In genomic region chr3:24344784-24345439, GRCh38 we compare ENCODE assay signal across 25 cellular contexts.
DNase-seq lines count a peak whose midpoint lies in the region; ATAC-seq and TF ChIP-seq lines count a peak whose summit lies in the region.
"Had no signal": no experiment of that assay in that cellular context is flagged by ENCODE, and none has a peak within 500 bp of the region (broad histone marks: within the 10 kb centered on the region; RNA-seq: fewer than 3 reads in every experiment).

No MANE protein-coding gene starts in this region.

- H2AFZ ChIP-seq in mammary epithelial cell (ENCODE audit: low read depth, low read length), result no peak overlapping the region

- ATAC-seq in activated CD4-positive, alpha-beta T cell treated with anti-CD3 and anti-CD28 coated beads for 36 hours, result no peak
- ATAC-seq: lower lobe of right lung, T-helper 17 cell had no signal

- DNase-seq in MCF 10A (ENCODE audit: unreplicated experiment), result peak; percentile 16
- no peak for DNase-seq in mammary epithelial cell
- no peak for DNase-seq in adipocyte (ENCODE audit: low read depth)
- DNase-seq in fibroblast of villous mesenchyme (ENCODE audit: low read depth), result peak; percentile 29
- DNase-seq in pons (ENCODE audit: low spot score), result peak; percentile 56
- DNase-seq in caudate nucleus (lab: John Stamatoyannopoulos, UW), result no peak
- DNase-seq in activated CD4-positive, alpha-beta T cell treated with anti-CD3 and anti-CD28 coated beads for 36 hours, result no peak
- no peak for DNase-seq in foreskin melanocyte
- DNase-seq: activated CD4-positive, alpha-beta T cell treated with anti-CD3 and anti-CD28 coated beads, Interleukin-2, amount 10 ng/mL, durations not matched to agents 7 days and 5 days; activated CD8-positive, alpha-beta memory T cell treated with anti-CD3 and anti-CD28 coated beads, Interleukin-2, amount 50 U/mL, for 48 hours; activated effector memory CD4-positive, alpha-beta T cell treated with anti-CD3 and anti-CD28 coated beads, Interleukin-2, amount 50 U/mL, for 16 hours; BE2C; COR-L47; erythroblast; heart left ventricle; lower lobe of right lung; MM.1S; NCI-H1436; NCI-H2171 treated with DMSO at 0.1 percent for 48 hours; occipital lobe; SIG-M5; stimulated activated CD4-positive, alpha-beta T cell treated with anti-CD3 and anti-CD28 coated beads, Interleukin-12 subunit alpha, Interleukin-12 subunit beta, amount 100 ng/mL, for 4 hours; T-helper 17 cell had no signal

- CTCF ChIA-PET in MCF 10A (lab: Yijun Ruan, JAX) (no interaction called here), mammary epithelial cell (lab: Charles Lee; ENCODE audit: low non-redundant PET) (no interaction called here)
- CTCF ChIA-PET in activated CD4-positive, alpha-beta T cell treated with anti-CD3 and anti-CD28 coated beads for 36 hours (lab: Charles Lee), result no interaction called here

- 44% methylated on average over 3 of the region's 3 CpGs for WGBS in mammary epithelial cell (ENCODE audit: low coverage, missing lambda C conversion rate)

- H3K9ac ChIP-seq in mammary epithelial cell (ENCODE audit: insufficient read depth, low read length) (no peak overlapping the region), adipocyte (ENCODE audit: low read length) (no peak overlapping the region)

- no peaks in the 10 kb centered on the region for H3K36me3 ChIP-seq in mammary epithelial cell (ENCODE audit: insufficient read depth, low read length)
- H3K36me3 ChIP-seq in adipocyte (ENCODE audit: control insufficient read depth, insufficient read depth, low read length, severe bottlenecking), result no peaks in the 10 kb centered on the region
- H3K36me3 ChIP-seq: BE2C, heart left ventricle, lower lobe of right lung had no signal

- H3K4me2 ChIP-seq in mammary epithelial cell (ENCODE audit: insufficient read depth, low read depth, low read length), result no peak overlapping the region

- H3K4me1 ChIP-seq in mammary epithelial cell (ENCODE audit: insufficient read depth, low read length) (peaks cover 11% of the 10 kb centered on the region), adipocyte (ENCODE audit: control insufficient read depth, insufficient read depth, low read length) (peaks cover 17% of the 10 kb centered on the region)
- H3K4me1 ChIP-seq: BE2C, lower lobe of right lung had no signal

- no peaks in the 10 kb centered on the region for H4K20me1 ChIP-seq in mammary epithelial cell (ENCODE audit: insufficient read depth, low read length)

- H3K4me3 ChIP-seq in mammary epithelial cell (replicated peaks in 1 of 3; ENCODE audit: insufficient read depth in 1 of 3, low read depth in 2 of 3, low read length in 3 of 3) (no peak overlapping the region), adipocyte (ENCODE audit: low read length) (peak overlapping the region; percentile 25), fibroblast of villous mesenchyme (ENCODE audit: low read depth, low read length) (no peak overlapping the region)
- H3K4me3 ChIP-seq: heart left ventricle, lower lobe of right lung had no signal

- H3K9me3 ChIP-seq in mammary epithelial cell (replicated peaks; ENCODE audit: insufficient read depth, low read length) (no peaks in the 10 kb centered on the region), adipocyte (ENCODE audit: control insufficient read depth, low read length) (no peaks in the 10 kb centered on the region)
- H3K9me3 ChIP-seq: BE2C, heart left ventricle, lower lobe of right lung had no signal

- no peak overlapping the region for H3K27ac ChIP-seq in mammary epithelial cell (ENCODE audit: insufficient read depth, low read depth, low read length)
- H3K27ac ChIP-seq in caudate nucleus (ENCODE audit: low read depth, low read length), result no peak overlapping the region
- H3K27ac ChIP-seq: 22Rv1, heart left ventricle, lower lobe of right lung had no signal

- dilution Hi-C loops in mammary epithelial cell (cut with HindIII; ENCODE audit: low sequenced_read_pairs), result no loop called here

- H3K27me3 ChIP-seq in mammary epithelial cell (ENCODE audit: insufficient read depth, low read length) (no peaks in the 10 kb centered on the region), adipocyte (replicated peaks; ENCODE audit: control insufficient read depth, insufficient read depth, low read length) (no peaks in the 10 kb centered on the region)
- H3K27me3 ChIP-seq: BE2C, heart left ventricle had no signal

- no peak for TF ChIP-seq CTCF in MCF 10A (IDR thresholded peaks at IDR 0.05; ENCODE audit: unreplicated experiment)
- TF ChIP-seq CTCF in mammary epithelial cell (conservative IDR thresholded peaks at IDR 0.05 in 1 of 2, IDR thresholded peaks at IDR 0.05 in 1 of 2; ENCODE audit: extremely low read depth in 1 of 2, insufficient read depth in 1 of 2, low read depth in 1 of 2, low read length in 2 of 2), result no peak
- no peak for TF ChIP-seq CTCF in fibroblast of villous mesenchyme (IDR thresholded peaks at IDR 0.05; ENCODE audit: insufficient read depth, low read depth, low read length)

- H3K36me3 Mint-ChIP-seq in MCF 10A (ENCODE audit: insufficient read depth, unreplicated experiment), result no peaks in the 10 kb centered on the region
- no peaks in the 10 kb centered on the region for H3K36me3 Mint-ChIP-seq in activated CD4-positive, alpha-beta T cell treated with anti-CD3 and anti-CD28 coated beads for 36 hours (ENCODE audit: low read depth)
- H3K36me3 Mint-ChIP-seq: IgD-negative memory B cell had no signal

- in situ Hi-C loops in mammary epithelial cell (cut with MboI; ENCODE audit: low sequenced_read_pairs in 2 of 2), result no loop called here

- BruUV-seq in MCF 10A (replicated peaks; lab: Mats Ljungman, UMichigan), result no TSS peak
- BruUV-seq in mammary epithelial cell (replicated peaks; lab: Mats Ljungman, UMichigan), result no TSS peak

- no peaks in the 10 kb centered on the region for H3K79me2 ChIP-seq in mammary epithelial cell (ENCODE audit: insufficient read depth, low read length)

- intact Hi-C loops in MCF 10A (cut with micrococcal nuclease), result no loop called here
- intact Hi-C loops in mammary epithelial cell (cut with micrococcal nuclease), result no loop called here
- intact Hi-C loops in activated CD4-positive, alpha-beta T cell treated with anti-CD3 and anti-CD28 coated beads for 36 hours (cut with DNase I, micrococcal nuclease), result no loop called here

- POLR2A ChIA-PET in MCF 10A (lab: Yijun Ruan, JAX), result no interaction called here
- POLR2A ChIA-PET in activated CD4-positive, alpha-beta T cell treated with anti-CD3 and anti-CD28 coated beads for 36 hours (lab: Charles Lee), result no interaction called here

- no peak overlapping the region for H3K27ac Mint-ChIP-seq in MCF 10A (ENCODE audit: low read depth, unreplicated experiment)
- H3K27ac Mint-ChIP-seq in activated CD4-positive, alpha-beta T cell treated with anti-CD3 and anti-CD28 coated beads for 36 hours, result no peak overlapping the region
- H3K27ac Mint-ChIP-seq: activated CD4-positive, alpha-beta T cell treated with anti-CD3 and anti-CD28 coated beads, Interleukin-2, amount 10 ng/mL, durations not matched to agents 7 days and 5 days; IgD-negative memory B cell; T-helper 17 cell had no signal

- H3K9me3 Mint-ChIP-seq in MCF 10A (ENCODE audit: unreplicated experiment), result no peaks in the 10 kb centered on the region
- no peaks in the 10 kb centered on the region for H3K9me3 Mint-ChIP-seq in activated CD4-positive, alpha-beta T cell treated with anti-CD3 and anti-CD28 coated beads for 36 hours (ENCODE audit: low read depth)
- H3K9me3 Mint-ChIP-seq: activated CD4-positive, alpha-beta T cell treated with anti-CD3 and anti-CD28 coated beads, Interleukin-2, amount 10 ng/mL, durations not matched to agents 7 days and 5 days had no signal

- H3K4me3 Mint-ChIP-seq in MCF 10A (ENCODE audit: unreplicated experiment), result no peak overlapping the region
- no peak overlapping the region for H3K4me3 Mint-ChIP-seq in activated CD4-positive, alpha-beta T cell treated with anti-CD3 and anti-CD28 coated beads for 36 hours
- H3K4me3 Mint-ChIP-seq: activated CD4-positive, alpha-beta T cell treated with anti-CD3 and anti-CD28 coated beads, Interleukin-2, amount 10 ng/mL, durations not matched to agents 7 days and 5 days; IgD-negative memory B cell; T-helper 17 cell had no signal

- no peaks in the 10 kb centered on the region for H3K27me3 Mint-ChIP-seq in MCF 10A (ENCODE audit: insufficient read depth, unreplicated experiment)
- H3K27me3 Mint-ChIP-seq in activated CD4-positive, alpha-beta T cell treated with anti-CD3 and anti-CD28 coated beads for 36 hours, result peaks cover 5% of the 10 kb centered on the region
- H3K27me3 Mint-ChIP-seq: activated CD4-positive, alpha-beta T cell treated with anti-CD3 and anti-CD28 coated beads, Interleukin-2, amount 10 ng/mL, durations not matched to agents 7 days and 5 days; IgD-negative memory B cell had no signal

- H3K4me1 Mint-ChIP-seq in MCF 10A (ENCODE audit: insufficient read depth, unreplicated experiment), result peaks cover 14% of the 10 kb centered on the region
- no peaks in the 10 kb centered on the region for H3K4me1 Mint-ChIP-seq in activated CD4-positive, alpha-beta T cell treated with anti-CD3 and anti-CD28 coated beads for 36 hours
- H3K4me1 Mint-ChIP-seq: activated CD4-positive, alpha-beta T cell treated with anti-CD3 and anti-CD28 coated beads, Interleukin-2, amount 10 ng/mL, durations not matched to agents 7 days and 5 days; T-helper 17 cell had no signal

Comparison
In these comparisons a context has a peak if more than half of its experiments do, and no peak if none do; other contexts are left out.
1. DNase-seq: peak in MCF 10A (single experiment), fibroblast of villous mesenchyme (single experiment) and pons (single experiment); none in mammary epithelial cell (single experiment), adipocyte (single experiment), caudate nucleus (0 of 61), activated CD4-positive, alpha-beta T cell treated with anti-CD3 and anti-CD28 coated beads for 36 hours (single experiment) and foreskin melanocyte (single experiment).